19 cellular contexts compared by ENCODE assay signal in genomic region chr20:46353506-46354206, GRCh38. TPM values are rescaled to one million over a fixed set of nuclear protein-coding genes. Genes with fewer than 3 reads are reported as not detected.
DNase-seq lines count a peak whose midpoint lies in the region; ATAC-seq and TF ChIP-seq lines count a peak whose summit lies in the region.
"Had no signal": no experiment of that assay in that cellular context is flagged by ENCODE, and none has a peak within 500 bp of the region (broad histone marks: within the 10 kb centered on the region; RNA-seq: fewer than 3 reads in every experiment).

No MANE protein-coding gene starts in this region.

- peak overlapping the region; percentile 34 for H3K27ac Mint-ChIP-seq in activated naive CD8-positive, alpha-beta T cell
- H3K27ac Mint-ChIP-seq in activated naive CD8-positive, alpha-beta T cell treated with anti-CD3 and anti-CD28 coated beads for 36 hours: no peak overlapping the region
- H3K27ac Mint-ChIP-seq in T-helper 17 cell (peak overlapping the region; percentile 45), type B pancreatic cell (peak overlapping the region; percentile 51)

- H3K4me3 ChIP-seq in lower lobe of right lung: no peak overlapping the region
- H3K4me3 ChIP-seq: BLaER1, HAP-1 had no signal

- H3K27me3 ChIP-seq in lower lobe of right lung (ENCODE audit: low read depth) (no peaks in the 10 kb centered on the region), foreskin keratinocyte (no peaks in the 10 kb centered on the region)
- H3K27me3 ChIP-seq: BLaER1 had no signal

- peaks cover 40% of the 10 kb centered on the region for H3K4me1 Mint-ChIP-seq in activated naive CD8-positive, alpha-beta T cell (ENCODE audit: low read depth)
- H3K4me1 Mint-ChIP-seq in activated naive CD8-positive, alpha-beta T cell treated with anti-CD3 and anti-CD28 coated beads for 36 hours: peaks cover 38% of the 10 kb centered on the region
- H3K4me1 Mint-ChIP-seq in T-helper 17 cell (peaks cover 38% of the 10 kb centered on the region), type B pancreatic cell (ENCODE audit: unreplicated experiment) (peaks cover 29% of the 10 kb centered on the region)

- no peaks in the 10 kb centered on the region for H3K9me3 Mint-ChIP-seq in activated naive CD8-positive, alpha-beta T cell (ENCODE audit: low read depth)
- H3K9me3 Mint-ChIP-seq in activated naive CD8-positive, alpha-beta T cell treated with anti-CD3 and anti-CD28 coated beads for 36 hours: no peaks in the 10 kb centered on the region
- H3K9me3 Mint-ChIP-seq in type B pancreatic cell: no peaks in the 10 kb centered on the region

- no peak overlapping the region for H3K4me3 Mint-ChIP-seq in activated naive CD8-positive, alpha-beta T cell
- H3K4me3 Mint-ChIP-seq in activated naive CD8-positive, alpha-beta T cell treated with anti-CD3 and anti-CD28 coated beads for 36 hours: no peak overlapping the region
- peak overlapping the region; percentile 55 for H3K4me3 Mint-ChIP-seq in T-helper 17 cell
- H3K4me3 Mint-ChIP-seq in type B pancreatic cell: no peak overlapping the region

- H3K27ac ChIP-seq in lower lobe of right lung (no peak overlapping the region), foreskin keratinocyte (no peak overlapping the region)
- H3K27ac ChIP-seq: BLaER1 had no signal

- no peaks in the 10 kb centered on the region for H3K27me3 Mint-ChIP-seq in activated naive CD8-positive, alpha-beta T cell
- no peaks in the 10 kb centered on the region for H3K27me3 Mint-ChIP-seq in activated naive CD8-positive, alpha-beta T cell treated with anti-CD3 and anti-CD28 coated beads for 36 hours
- no peaks in the 10 kb centered on the region for H3K27me3 Mint-ChIP-seq in T-helper 17 cell
- H3K27me3 Mint-ChIP-seq in type B pancreatic cell: no peaks in the 10 kb centered on the region

- no peaks in the 10 kb centered on the region for H3K9me3 ChIP-seq in T-helper 17 cell (ENCODE audit: control insufficient read depth, low read length, poor library complexity, severe bottlenecking)
- H3K9me3 ChIP-seq in lower lobe of right lung: no peaks in the 10 kb centered on the region
- H3K9me3 ChIP-seq: BLaER1, HAP-1 had no signal

- no peak for TF ChIP-seq CTCF in lower lobe of right lung (IDR thresholded peaks at IDR 0.05)
- TF ChIP-seq CTCF in type B pancreatic cell (conservative IDR thresholded peaks at IDR 0.05): no peak
- TF ChIP-seq CTCF in foreskin keratinocyte (conservative IDR thresholded peaks at IDR 0.05): no peak

- no peak for DNase-seq in activated naive CD8-positive, alpha-beta T cell treated with anti-CD3 and anti-CD28 coated beads for 36 hours
- DNase-seq in T-helper 17 cell: no peak
- peak; percentile 18 for DNase-seq in lower lobe of right lung
- no peak for DNase-seq in type B pancreatic cell (ENCODE audit: extremely low spot score, unreplicated experiment)
- DNase-seq in foreskin keratinocyte: no peak
- DNase-seq in stimulated activated CD4-positive, alpha-beta T cell treated with anti-CD3 and anti-CD28 coated beads, Interleukin-4, amount 100 ng/mL, for 4 hours: no peak
- DNase-seq: COR-L47, NCI-H1417, NCI-H187 treated with DMSO at 0.1 percent for 48 hours, NCI-H345, NCI-H69, OCI-M1, SHP77 treated with DMSO at 0.1 percent for 48 hours had no signal

- peaks cover 21% of the 10 kb centered on the region for H3K4me1 ChIP-seq in lower lobe of right lung
- H3K4me1 ChIP-seq in foreskin keratinocyte: no peaks in the 10 kb centered on the region

- H3K36me3 ChIP-seq in lower lobe of right lung: peaks cover 48% of the 10 kb centered on the region

- no peaks in the 10 kb centered on the region for H3K36me3 Mint-ChIP-seq in activated naive CD8-positive, alpha-beta T cell
- H3K36me3 Mint-ChIP-seq in activated naive CD8-positive, alpha-beta T cell treated with anti-CD3 and anti-CD28 coated beads for 36 hours: peaks cover 14% of the 10 kb centered on the region
- no peaks in the 10 kb centered on the region for H3K36me3 Mint-ChIP-seq in T-helper 17 cell (ENCODE audit: low read depth)
- H3K36me3 Mint-ChIP-seq in type B pancreatic cell: peaks cover 17% of the 10 kb centered on the region

- ATAC-seq in T-helper 17 cell: no peak
- ATAC-seq in lower lobe of right lung: no peak
- ATAC-seq in foreskin keratinocyte: no peak
- no peak for ATAC-seq in HG03175 (IDR thresholded peaks at IDR 0.05; ENCODE audit: unreplicated experiment)

- intact Hi-C loops in lower lobe of right lung (cut with DNase I): no loop called here

RNA-seq across cellular contexts. Expression of gene CDH22, which starts 45.4 kb away (rescaled TPM):
- under 1 TPM in 1 of 2 experiments, not detected in 1; 0.12 TPM for total RNA-seq in activated naive CD8-positive, alpha-beta T cell treated with anti-CD3 and anti-CD28 coated beads for 36 hours
- not detected for total RNA-seq in T-helper 17 cell
- 0.35 TPM for total RNA-seq in lower lobe of right lung
- 1.3 and 1.8 TPM in 2 replicates for total RNA-seq in type B pancreatic cell (ENCODE audit: low replicate concordance)
- total RNA-seq in foreskin keratinocyte: not detected in 2 replicates
- polyA plus RNA-seq in foreskin keratinocyte: not detected in 2 replicates
- total RNA-seq: G401, RPMI7951 had no signal

RNA-seq across cellular contexts. Expression of gene ELMO2, which starts 52.8 kb away (rescaled TPM):
- 10 to 100 TPM; 33.3 to 36.0 TPM for total RNA-seq in activated naive CD8-positive, alpha-beta T cell treated with anti-CD3 and anti-CD28 coated beads for 36 hours
- 100 to 1,000 TPM; 104 to 107 TPM for total RNA-seq in T-helper 17 cell
- 61.9 TPM for total RNA-seq in lower lobe of right lung
- 35.1 and 49.1 TPM in 2 replicates for total RNA-seq in type B pancreatic cell (ENCODE audit: low replicate concordance)
- total RNA-seq in foreskin keratinocyte: 28.6 and 30.5 TPM in 2 replicates
- polyA plus RNA-seq in foreskin keratinocyte: 17.2 and 18.6 TPM in 2 replicates
